Comparison of ENCODE assay signal across 8 cellular contexts in genomic region chr10:93495654-93496321, GRCh38. TPM values are rescaled to one million over a fixed set of nuclear protein-coding genes. Genes with fewer than 3 reads are reported as not detected.
DNase-seq lines count a peak whose midpoint lies in the region; ATAC-seq and TF ChIP-seq lines count a peak whose summit lies in the region.

No MANE protein-coding gene starts in this region.

- no peaks in the 10 kb centered on the region for H3K27me3 ChIP-seq in breast epithelium
- H3K27me3 ChIP-seq in tibial artery = no peaks in the 10 kb centered on the region

- H3K4me1 ChIP-seq in breast epithelium (peaks cover 0 to 4% of the 10 kb centered on the region in 2 donors), tibial artery (peaks cover 0 to 11% (median 2%) of the 10 kb centered on the region in 4 donors)

- intact Hi-C loops in breast epithelium (cut with DNase I; ENCODE audit: low total_unique reads) (no loop called here), lower leg skin (cut with DNase I; ENCODE audit: low total_unique reads) (no loop called here), tibial artery (cut with DNase I; ENCODE audit: low total_unique reads) (no loop called here)

- TF ChIP-seq POLR2A in breast epithelium (IDR thresholded peaks at IDR 0.05) (no peak), lower leg skin (IDR thresholded peaks at IDR 0.05) (no peak)

- H3K27ac ChIP-seq in breast epithelium (peak overlapping the region; percentile 25 to 64), tibial artery (peak overlapping the region; percentile 66 to 71)

- peak; percentile 15 for ATAC-seq in GM19372 (IDR thresholded peaks at IDR 0.05; ENCODE audit: low read depth, unreplicated experiment)
- ATAC-seq in HG03342 (IDR thresholded peaks at IDR 0.05; ENCODE audit: unreplicated experiment) = peak; percentile 3

- H3K9me3 ChIP-seq in breast epithelium (no peaks in the 10 kb centered on the region), tibial artery (no peaks in the 10 kb centered on the region)

- WGBS in lower leg skin, 2 donors = 1 to 2% methylated on average over 24 to 28 of the region's 28 CpGs

- peak overlapping the region; percentile 52 to 75 (median 70) for H3K4me3 ChIP-seq in breast epithelium
- peak overlapping the region; percentile 34 for H3K4me3 ChIP-seq in lower leg skin (ENCODE audit: low read depth, poor library complexity, severe bottlenecking)
- H3K4me3 ChIP-seq in tibial artery = peak overlapping the region; percentile 65 to 68

- H3K36me3 ChIP-seq in breast epithelium (no peaks in the 10 kb centered on the region), tibial artery (no peaks in the 10 kb centered on the region)

- DNase-seq in Caki2 (ENCODE audit: low read depth) (peak; percentile 50), OCI-M1 (lab: John Stamatoyannopoulos, UW) (peak; percentile 67), breast epithelium (ENCODE audit: low spot score in 2 of 2) (no peak), lower leg skin (ENCODE audit: low spot score in 2 of 2) (peak in 1 of 2 donors; percentile 89), tibial artery (no peak), NOMO-1 (lab: John Stamatoyannopoulos, UW; ENCODE audit: unreplicated experiment in 2 of 2) (no peak)

- in situ Hi-C loops in Caki2 (cut with HindIII; ENCODE audit: low pct_unique_long_range_greater_than_20kb, low sequenced_read_pairs) = no loop called here

- TF ChIP-seq CTCF in breast epithelium (IDR thresholded peaks at IDR 0.05) (no peak), lower leg skin (IDR thresholded peaks at IDR 0.05) (no peak), tibial artery (IDR thresholded peaks at IDR 0.05) (no peak)

RNA-seq across cellular contexts. Expression of gene CEP55, which starts 0.6 kb away (rescaled TPM):
- 44.4 and 58.9 TPM in 2 replicates for total RNA-seq in Caki2 (2014; rRNA removed; shearing (Covaris generic); ENCODE audit: low replicate concordance)
- total RNA-seq in breast epithelium (1 to 10 TPM in 1 of 3 donors, under 1 TPM in 2; 0.33 to 2.1 (median 0.73) TPM), lower leg skin (1 to 10 TPM in 3 of 4 donors, under 1 TPM in 1; 0.29 to 3.3 (median 1.7) TPM)

RNA-seq across cellular contexts. Expression of gene MYOF, which starts 13.7 kb away (rescaled TPM):
- total RNA-seq in Caki2 (2014; rRNA removed; shearing (Covaris generic); ENCODE audit: low replicate concordance) = 67.0 and 83.1 TPM in 2 replicates
- total RNA-seq in breast epithelium (100 to 1,000 TPM; 118 to 131 (median 130) TPM), lower leg skin (100 to 1,000 TPM in 1 of 4 donors, 10 to 100 TPM in 3; 65.5 to 129 (median 90.3) TPM)

Comparison
In these comparisons a context has a peak if more than half of its experiments do, and no peak if none do; other contexts are left out.
1. DNase-seq: peak in Caki2 (single experiment) and OCI-M1 (single experiment); none in breast epithelium (0 of 2), tibial artery (0 of 2) and NOMO-1 (0 of 2).
2. RNA of gene CEP55, which starts 0.6 kb away (total RNA-seq): 44.4 to 58.9 TPM in Caki2; 0.29 to 3.3 TPM in lower leg skin and 0.33 to 2.1 TPM in breast epithelium; every median in the first group is over 10 times any median in the second.
3. Peak in every context shown above with its lines, with median percentiles within 50 percentile points of each other: H3K4me3 ChIP-seq.